Comparison of ENCODE assay signal across 16 cellular contexts in the genomic region with DNA sequence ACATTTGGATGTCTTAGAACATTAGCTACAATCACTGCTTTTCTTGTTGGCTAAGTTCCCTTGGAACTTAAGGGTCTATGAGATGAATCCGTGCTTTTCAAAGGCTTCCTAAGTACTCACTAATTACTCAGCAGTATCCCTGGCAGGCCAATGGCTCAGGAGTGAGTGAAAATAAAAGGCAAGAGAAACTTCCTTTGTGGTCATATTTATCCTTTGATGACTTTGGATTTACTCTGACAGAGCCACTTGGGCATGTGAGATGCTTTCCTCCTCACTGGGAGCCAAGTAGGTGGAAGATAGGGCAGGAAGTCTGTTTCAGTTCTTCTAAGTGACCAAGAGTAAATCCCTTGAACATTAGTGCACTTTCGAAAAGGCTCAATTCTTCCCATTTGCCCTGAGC.
A peak's percentile ranks its signal among the peaks of the same experiment; 100 is the strongest.
DNase-seq lines count a peak whose midpoint lies in the region; ATAC-seq, FAIRE-seq and TF ChIP-seq lines count a peak whose summit lies in the region.
"Had no signal": no experiment of that assay in that cellular context is flagged by ENCODE, and none has a peak within 500 bp of the region (broad histone marks: within the 10 kb centered on the region; RNA-seq: fewer than 3 reads in every experiment).

No MANE protein-coding gene starts in this region.

- no peaks in the 10 kb centered on the region for H3K9me3 ChIP-seq in HepG2 (ENCODE audit: low read length)
- H3K9me3 ChIP-seq in right lobe of liver: no peaks in the 10 kb centered on the region
- no peaks in the 10 kb centered on the region for H3K9me3 ChIP-seq in neural progenitor cell (ENCODE audit: low read depth)
- H3K9me3 ChIP-seq: BE2C, Caco-2 had no signal

- H3K36me3 Mint-ChIP-seq in neural progenitor cell: no peaks in the 10 kb centered on the region
- H3K36me3 Mint-ChIP-seq in CD14-positive monocyte: no peaks in the 10 kb centered on the region
- H3K36me3 Mint-ChIP-seq: CD8-positive, alpha-beta memory T cell had no signal

- no peak overlapping the region for H3K4me2 ChIP-seq in HepG2 (ENCODE audit: low read depth, low read length)
- H3K4me2 ChIP-seq in neural progenitor cell: no peak overlapping the region

- no peak overlapping the region for H2AFZ ChIP-seq in HepG2 (ENCODE audit: low read length)
- H2AFZ ChIP-seq in neural progenitor cell (replicated peaks): no peak overlapping the region

- H3K27me3 Mint-ChIP-seq in neural progenitor cell (ENCODE audit: insufficient read depth, low read depth) (peaks cover 18% of the 10 kb centered on the region), CD14-positive monocyte (ENCODE audit: low read depth in 3 of 3) (peaks cover 1 to 5% (median 3%) of the 10 kb centered on the region in 3 donors)

- in situ Hi-C loops in HepG2 (cut with HindIII; ENCODE audit: extremely low pct_ligation_motif_present, low pct_unique_long_range_greater_than_20kb): no loop called here

- CTCF ChIA-PET in HepG2 (lab: Yijun Ruan, JAX; ENCODE audit: low intra/inter-chr PET ratio, low total read pairs): no interaction called here

- H3K4me1 ChIP-seq in HepG2 (ENCODE audit: insufficient read depth, low read length): no peaks in the 10 kb centered on the region
- H3K4me1 ChIP-seq in right lobe of liver: no peaks in the 10 kb centered on the region
- H3K4me1 ChIP-seq in neural progenitor cell: peaks cover 22% of the 10 kb centered on the region
- no peaks in the 10 kb centered on the region for H3K4me1 ChIP-seq in foreskin keratinocyte
- H3K4me1 ChIP-seq: BE2C had no signal

- intact Hi-C loops in HepG2 (cut with micrococcal nuclease; ENCODE audit: unreplicated experiment): no loop called here
- intact Hi-C loops in right lobe of liver (cut with DNase I): no loop called here
- intact Hi-C loops in CD14-positive monocyte (cut with micrococcal nuclease): no loop called here

- no peak overlapping the region for H3K4me3 ChIP-seq in HepG2 (replicated peaks in 1 of 3; ENCODE audit: insufficient read depth in 1 of 3, low read depth in 2 of 3, low read length in 3 of 3)
- no peak overlapping the region for H3K4me3 ChIP-seq in right lobe of liver
- H3K4me3 ChIP-seq in neural progenitor cell: no peak overlapping the region

- no peak overlapping the region for H3K9ac ChIP-seq in HepG2 (ENCODE audit: insufficient read depth, low read depth, low read length)
- no peak overlapping the region for H3K9ac ChIP-seq in neural progenitor cell

- peaks cover 46% of the 10 kb centered on the region for H3K4me1 Mint-ChIP-seq in neural progenitor cell
- no peaks in the 10 kb centered on the region for H3K4me1 Mint-ChIP-seq in CD14-positive monocyte
- H3K4me1 Mint-ChIP-seq: CD8-positive, alpha-beta memory T cell had no signal

- H3K27me3 ChIP-seq in HepG2 (ENCODE audit: control insufficient read depth in 1 of 2, insufficient read depth in 2 of 2, low read length in 2 of 2) (no peaks in the 10 kb centered on the region), right lobe of liver (no peaks in the 10 kb centered on the region), neural progenitor cell (no peaks in the 10 kb centered on the region), foreskin keratinocyte (no peaks in the 10 kb centered on the region)
- H3K27me3 ChIP-seq: BE2C had no signal

- 27% methylated on average over 2 of the region's 2 CpGs for WGBS in HepG2 (ENCODE audit: low lambda C conversion rate)
- WGBS in right lobe of liver (ENCODE audit: insufficient coverage, low coverage, low lambda C conversion rate, missing lambda C conversion rate): 46% methylated on average over 1 of the region's 2 CpGs

- no peak for ATAC-seq in HepG2
- ATAC-seq in right lobe of liver: no peak
- no peak for ATAC-seq in foreskin keratinocyte

- H3K36me3 ChIP-seq in HepG2 (replicated peaks in 1 of 2; ENCODE audit: control insufficient read depth in 1 of 2, insufficient read depth in 2 of 2, low read length in 2 of 2): no peaks in the 10 kb centered on the region
- no peaks in the 10 kb centered on the region for H3K36me3 ChIP-seq in right lobe of liver
- H3K36me3 ChIP-seq in neural progenitor cell: no peaks in the 10 kb centered on the region
- H3K36me3 ChIP-seq: BE2C had no signal

- TF ChIP-seq POLR2A in HepG2 (IDR thresholded peaks at IDR 0.05; ENCODE audit: insufficient read depth in 1 of 2, low read depth in 2 of 2, low read length in 2 of 2): no peak
- no peak for TF ChIP-seq POLR2A in right lobe of liver (IDR thresholded peaks at IDR 0.05)

- H3F3A ChIP-seq in neural progenitor cell (ENCODE audit: low read depth): peaks cover 10% of the 10 kb centered on the region

- no peak overlapping the region for H3K4me3 Mint-ChIP-seq in neural progenitor cell
- no peak overlapping the region for H3K4me3 Mint-ChIP-seq in CD14-positive monocyte
- H3K4me3 Mint-ChIP-seq: H9 had no signal

- POLR2A ChIA-PET in HepG2 (lab: Yijun Ruan, JAX): no interaction called here

- H3K79me2 ChIP-seq in HepG2 (ENCODE audit: insufficient read depth, low read length): no peaks in the 10 kb centered on the region
- H3K79me2 ChIP-seq in neural progenitor cell (ENCODE audit: low read depth): no peaks in the 10 kb centered on the region

- no peak for DNase-seq in HepG2 (ENCODE audit: low spot score)
- DNase-seq in right lobe of liver: no peak
- DNase-seq in RPMI7951 (ENCODE audit: low read depth): peak; percentile 61
- no peak for DNase-seq in neural progenitor cell (ENCODE audit: low spot score)
- no peak for DNase-seq in CD14-positive monocyte (ENCODE audit: low spot score)
- DNase-seq in foreskin keratinocyte: no peak
- DNase-seq in activated effector memory CD4-positive, alpha-beta T cell treated with Interleukin-2 at 50 U/mL for 16 hours: no peak
- DNase-seq: BE2C; Caco-2; CD8-positive, alpha-beta memory T cell; DND-41; GDM1; GOT3; H9 had no signal

- TF ChIP-seq RAD21 in HepG2 (CRISPR knock-in tag; IDR thresholded peaks at IDR 0.05): no peak

- TF ChIP-seq EP300 in HepG2 (IDR thresholded peaks at IDR 0.05; ENCODE audit: low read depth in 2 of 2, low read length in 2 of 2) (no peak), HepG2 (CRISPR knock-in tag; IDR thresholded peaks at IDR 0.05; ENCODE audit: borderline replicate concordance) (no peak)

- peak; percentile 34 for FAIRE-seq in HepG2 (lab: Jason Lieb, UNC)
- FAIRE-seq: A204.1, GM12892 had no signal

- no peaks in the 10 kb centered on the region for H3K9me3 Mint-ChIP-seq in neural progenitor cell
- H3K9me3 Mint-ChIP-seq in CD14-positive monocyte: peaks cover 0 to 5% (median 0%) of the 10 kb centered on the region in 7 donors

- H3K27ac ChIP-seq in HepG2 (ENCODE audit: extremely low read length, insufficient read depth, low read length): no peak overlapping the region
- no peak overlapping the region for H3K27ac ChIP-seq in right lobe of liver
- H3K27ac ChIP-seq in neural progenitor cell: peak overlapping the region; percentile 65
- no peak overlapping the region for H3K27ac ChIP-seq in foreskin keratinocyte

- no TSS peak for BruUV-seq in HepG2 (replicated peaks; lab: Mats Ljungman, UMichigan)

- TF ChIP-seq CTCF in HepG2 (CRISPR knock-in tag; IDR thresholded peaks at IDR 0.05) (no peak), right lobe of liver (IDR thresholded peaks at IDR 0.05) (no peak), neural progenitor cell (IDR thresholded peaks at IDR 0.05) (no peak), CD14-positive monocyte (IDR thresholded peaks at IDR 0.05) (no peak), foreskin keratinocyte (conservative IDR thresholded peaks at IDR 0.05) (no peak)

- H3K27ac Mint-ChIP-seq in neural progenitor cell (no peak overlapping the region), CD14-positive monocyte (no peak overlapping the region)
- H3K27ac Mint-ChIP-seq: CD8-positive, alpha-beta memory T cell had no signal

- H4K20me1 ChIP-seq in HepG2 (ENCODE audit: insufficient read depth, low read length) (no peaks in the 10 kb centered on the region), neural progenitor cell (ENCODE audit: low read depth) (no peaks in the 10 kb centered on the region)

TF ChIP-seq in HepG2, 621 proteins besides CTCF, POLR2A, EP300 and RAD21 (continues in another document):
- TF ChIP-seq, protein P1, sequence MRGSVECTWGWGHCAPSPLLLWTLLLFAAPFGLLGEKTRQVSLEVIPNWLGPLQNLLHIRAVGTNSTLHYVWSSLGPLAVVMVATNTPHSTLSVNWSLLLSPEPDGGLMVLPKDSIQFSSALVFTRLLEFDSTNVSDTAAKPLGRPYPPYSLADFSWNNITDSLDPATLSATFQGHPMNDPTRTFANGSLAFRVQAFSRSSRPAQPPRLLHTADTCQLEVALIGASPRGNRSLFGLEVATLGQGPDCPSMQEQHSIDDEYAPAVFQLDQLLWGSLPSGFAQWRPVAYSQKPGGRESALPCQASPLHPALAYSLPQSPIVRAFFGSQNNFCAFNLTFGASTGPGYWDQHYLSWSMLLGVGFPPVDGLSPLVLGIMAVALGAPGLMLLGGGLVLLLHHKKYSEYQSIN (CRISPR knock-in tag; IDR thresholded peaks at IDR 0.05; ENCODE audit: borderline replicate concordance): no peak
- TF ChIP-seq, protein P2, sequence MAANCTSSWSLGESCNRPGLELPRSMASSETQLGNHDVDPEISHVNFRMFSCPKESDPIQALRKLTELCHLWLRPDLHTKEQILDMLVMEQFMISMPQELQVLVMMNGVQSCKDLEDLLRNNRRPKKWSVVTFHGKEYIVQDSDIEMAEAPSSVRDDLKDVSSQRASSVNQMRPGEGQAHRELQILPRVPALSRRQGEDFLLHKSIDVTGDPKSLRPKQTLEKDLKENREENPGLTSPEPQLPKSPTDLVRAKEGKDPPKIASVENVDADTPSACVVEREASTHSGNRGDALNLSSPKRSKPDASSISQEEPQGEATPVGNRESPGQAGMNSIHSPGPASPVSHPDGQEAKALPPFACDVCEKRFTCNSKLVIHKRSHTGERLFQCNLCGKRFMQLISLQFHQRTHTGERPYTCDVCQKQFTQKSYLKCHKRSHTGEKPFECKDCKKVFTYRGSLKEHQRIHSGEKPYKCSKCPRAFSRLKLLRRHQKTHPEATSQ (CRISPR knock-in tag; IDR thresholded peaks at IDR 0.05; ENCODE audit: borderline replicate concordance): no peak
- TF ChIP-seq ZNF260 (CRISPR knock-in tag; IDR thresholded peaks at IDR 0.05; ENCODE audit: borderline replicate concordance, low read depth) (no peak), ZSCAN31 (CRISPR knock-in tag; IDR thresholded peaks at IDR 0.05; ENCODE audit: low read depth) (no peak), E2F2 (CRISPR knock-in tag; IDR thresholded peaks at IDR 0.05; ENCODE audit: borderline replicate concordance) (no peak)
